Comparison of ENCODE assay signal across 6 cellular contexts in genomic region chr16:19152042-19152441, GRCh38. TPM values are rescaled to one million over a fixed set of nuclear protein-coding genes. Genes with fewer than 3 reads are reported as not detected.
"Had no signal": no experiment of that assay in that cellular context is flagged by ENCODE, and none has a peak within 500 bp of the region (broad histone marks: within the 10 kb centered on the region; RNA-seq: fewer than 3 reads in every experiment).

No MANE protein-coding gene starts in this region.

- H3K4me2 ChIP-seq: KMS-11 had no signal

- FAIRE-seq: HTR-8/SVneo, K562 had no signal

- H3K27ac ChIP-seq: HL-60, KMS-11 had no signal

- H3K4me3 ChIP-seq: K562 had no signal

- ATAC-seq: K562 had no signal

- DNase-seq: KBM-7, KG1 had no signal

- H3K9ac ChIP-seq: KMS-11 had no signal

RNA-seq across cellular contexts. Expression of gene SYT17, which starts 16.0 kb away (rescaled TPM):
- total RNA-seq: K562 had no signal
- polyA plus RNA-seq: K562 had no signal
